ENCODE assay signal across 10 cellular contexts in the genomic region with DNA sequence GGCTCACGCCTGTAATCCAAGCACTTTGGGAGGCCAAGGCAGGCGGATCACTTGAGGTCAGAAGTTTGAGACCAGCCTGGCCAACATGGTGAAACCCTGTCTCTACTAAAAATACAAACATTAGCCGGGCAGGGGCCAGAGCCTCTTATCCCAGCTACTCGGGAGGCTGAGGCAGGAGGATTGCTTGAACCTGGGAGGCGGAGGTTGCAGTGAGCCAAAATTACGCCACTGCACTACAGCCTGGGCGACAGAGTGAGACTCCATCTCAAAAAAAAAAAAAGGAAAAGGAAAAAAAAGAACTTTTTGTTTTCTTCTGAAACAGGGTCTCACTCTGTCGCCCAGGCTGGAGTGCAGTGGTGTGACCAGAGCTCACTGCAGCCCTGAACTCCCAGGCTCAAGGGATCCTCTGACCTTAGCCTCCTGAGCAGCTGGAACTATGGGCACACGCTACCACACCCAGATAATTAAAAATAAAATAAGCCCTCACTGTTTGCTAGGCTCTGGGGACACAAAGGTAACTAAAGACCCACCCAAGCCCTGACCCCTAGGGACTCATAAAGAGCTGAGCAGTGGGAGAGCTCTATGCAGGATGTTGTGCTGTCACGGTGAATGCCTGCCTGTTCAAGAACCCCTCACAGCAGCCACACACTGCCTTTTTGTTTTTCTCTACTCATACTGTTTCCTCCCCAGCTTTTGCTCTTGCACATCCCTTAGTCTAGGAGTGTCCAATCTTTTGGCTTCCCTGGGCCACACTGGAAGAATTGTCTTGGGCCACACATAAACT. TPM values are rescaled to one million over a fixed set of nuclear protein-coding genes. Genes with fewer than 3 reads are reported as not detected.
DNase-seq lines count a peak whose midpoint lies in the region; ATAC-seq and TF ChIP-seq lines count a peak whose summit lies in the region.
"Not testable (repeated sequence)": the region's sequence is repeated elsewhere in the genome, so short reads cannot be mapped to it uniquely, and the experiment has no call there.
"Had no signal": no experiment of that assay in that cellular context is flagged by ENCODE, and none has a peak within 500 bp of the region (broad histone marks: within the 10 kb centered on the region; RNA-seq: fewer than 3 reads in every experiment).

No MANE protein-coding gene starts in this region.

- POLR2A ChIA-PET in CD4-positive, alpha-beta T cell (lab: Charles Lee): interaction anchor here (0.6 kb wide), 1 partner anchor 111 kb away, joined by 3 read pairs; no protein-coding TSS in a partner anchor
- POLR2A ChIA-PET in activated CD4-positive, alpha-beta T cell treated with anti-CD3 and anti-CD28 coated beads, Interleukin-2, amount 10 ng/mL, durations not matched to agents 7 days and 5 days (lab: Charles Lee): interaction anchor here (0.6 kb wide), 1 partner anchor 48 kb away, joined by 4 read pairs; no protein-coding TSS in a partner anchor
- POLR2A ChIA-PET in MCF 10A (lab: Yijun Ruan, JAX): interaction anchor here (0.6 to 2.9 kb wide), 4 partner anchors 11 to 210 kb away, joined by 3 to 24 read pairs (median 6); no protein-coding TSS in a partner anchor

- H3K4me2 ChIP-seq in hepatocyte: peak overlapping the region; percentile 93

- peaks cover 48% of the 10 kb centered on the region for H3K4me1 ChIP-seq in hepatocyte (ENCODE audit: insufficient read depth)
- H3K4me1 ChIP-seq in stomach: peaks cover 62 to 75% (median 67%) of the 10 kb centered on the region in 4 donors

- CTCF ChIA-PET in CD4-positive, alpha-beta T cell (lab: Charles Lee): interaction anchor here (0.6 to 1.0 kb wide), 2 partner anchors 12 to 250 kb away, joined by 3 read pairs; no protein-coding TSS in a partner anchor
- CTCF ChIA-PET in activated CD4-positive, alpha-beta T cell treated with anti-CD3 and anti-CD28 coated beads, Interleukin-2, amount 10 ng/mL, durations not matched to agents 7 days and 5 days (lab: Charles Lee): interaction anchor here (0.6 to 1.3 kb wide), 2 partner anchors 11 to 186 kb away, joined by 3 read pairs; no protein-coding TSS in a partner anchor
- CTCF ChIA-PET in MCF 10A (lab: Yijun Ruan, JAX): interaction anchor here (0.5 to 0.7 kb wide), 2 partner anchors 786 to 1093 kb away, joined by 3 to 4 read pairs; no protein-coding TSS in a partner anchor

- H3K4me1 Mint-ChIP-seq in CD4-positive, alpha-beta T cell (ENCODE audit: low read depth): peaks cover 61% of the 10 kb centered on the region
- peaks cover 48% of the 10 kb centered on the region for H3K4me1 Mint-ChIP-seq in activated CD4-positive, alpha-beta T cell treated with anti-CD3 and anti-CD28 coated beads, Interleukin-2, amount 10 ng/mL, durations not matched to agents 7 days and 5 days
- peaks cover 34% of the 10 kb centered on the region for H3K4me1 Mint-ChIP-seq in MCF 10A (ENCODE audit: insufficient read depth, unreplicated experiment)
- H3K4me1 Mint-ChIP-seq in natural killer cell treated with Interleukin-12 subunit alpha and Interleukin-12 subunit beta and Interleukin-15 and Interleukin-18, amount 100 ng/mL, for 72 hours (ENCODE audit: low read depth in 2 of 2): peaks cover 39 to 48% of the 10 kb centered on the region in 2 donors

- not testable (repeated sequence) for TF ChIP-seq CTCF in CD4-positive, alpha-beta T cell (IDR thresholded peaks at IDR 0.05); HL-60 (IDR thresholded peaks at IDR 0.05; ENCODE audit: insufficient read depth, low read length); MCF 10A (IDR thresholded peaks at IDR 0.05; ENCODE audit: unreplicated experiment); hepatocyte (IDR thresholded peaks at IDR 0.05; ENCODE audit: poor library complexity); stomach (IDR thresholded peaks at IDR 0.05)

- H2AFZ ChIP-seq in hepatocyte: not testable (repeated sequence)

- ATAC-seq in CD4-positive, alpha-beta T cell (ENCODE audit: poor library complexity); natural killer cell treated with Interleukin-12 subunit alpha and Interleukin-12 subunit beta and Interleukin-15 and Interleukin-18, amount 100 ng/mL, for 72 hours: not testable (repeated sequence)

- H3K27ac Mint-ChIP-seq in CD4-positive, alpha-beta T cell: peak overlapping the region; percentile 80
- H3K27ac Mint-ChIP-seq in activated CD4-positive, alpha-beta T cell treated with anti-CD3 and anti-CD28 coated beads, Interleukin-2, amount 10 ng/mL, durations not matched to agents 7 days and 5 days: peak overlapping the region; percentile 90
- not testable (repeated sequence) for H3K27ac Mint-ChIP-seq in MCF 10A (ENCODE audit: low read depth, unreplicated experiment)
- H3K27ac Mint-ChIP-seq in natural killer cell treated with Interleukin-12 subunit alpha and Interleukin-12 subunit beta and Interleukin-15 and Interleukin-18, amount 100 ng/mL, for 72 hours: peak overlapping the region in 1 of 2 donors; percentile 96

- H3K4me3 Mint-ChIP-seq in CD4-positive, alpha-beta T cell: peak overlapping the region; percentile 94
- peak overlapping the region; percentile 89 for H3K4me3 Mint-ChIP-seq in activated CD4-positive, alpha-beta T cell treated with anti-CD3 and anti-CD28 coated beads, Interleukin-2, amount 10 ng/mL, durations not matched to agents 7 days and 5 days
- peak overlapping the region; percentile 96 for H3K4me3 Mint-ChIP-seq in MCF 10A (ENCODE audit: unreplicated experiment)
- peak overlapping the region; percentile 97 for H3K4me3 Mint-ChIP-seq in natural killer cell treated with Interleukin-12 subunit alpha and Interleukin-12 subunit beta and Interleukin-15 and Interleukin-18, amount 100 ng/mL, for 72 hours

- H3K27ac ChIP-seq in CD4-positive, alpha-beta T cell (ENCODE audit: low read depth, low read length): not testable (repeated sequence)
- H3K27ac ChIP-seq in HL-60 (replicated peaks) (peak overlapping the region; percentile 98), hepatocyte (peak overlapping the region; percentile 94), stomach (peak overlapping the region; percentile 22 to 98 (median 97))

- H3K36me3 Mint-ChIP-seq in CD4-positive, alpha-beta T cell (ENCODE audit: low read depth): peaks cover 59% of the 10 kb centered on the region
- H3K36me3 Mint-ChIP-seq in activated CD4-positive, alpha-beta T cell treated with anti-CD3 and anti-CD28 coated beads, Interleukin-2, amount 10 ng/mL, durations not matched to agents 7 days and 5 days (ENCODE audit: low read depth): peaks cover 19% of the 10 kb centered on the region
- peaks cover 18% of the 10 kb centered on the region for H3K36me3 Mint-ChIP-seq in MCF 10A (ENCODE audit: insufficient read depth, unreplicated experiment)
- H3K36me3 Mint-ChIP-seq in natural killer cell treated with Interleukin-12 subunit alpha and Interleukin-12 subunit beta and Interleukin-15 and Interleukin-18, amount 100 ng/mL, for 72 hours: peaks cover 10% of the 10 kb centered on the region

- H3K27me3 ChIP-seq in CD4-positive, alpha-beta T cell (ENCODE audit: control insufficient read depth, insufficient read depth, low read length); HL-60 (ENCODE audit: insufficient read depth, poor library complexity, severe bottlenecking); hepatocyte; stomach: not testable (repeated sequence)

- H3K9me2 ChIP-seq in hepatocyte (replicated peaks; ENCODE audit: insufficient read depth): not testable (repeated sequence)

- TF ChIP-seq EP300 in stomach (IDR thresholded peaks at IDR 0.05): not testable (repeated sequence)

- BruUV-seq in MCF 10A (replicated peaks; lab: Mats Ljungman, UMichigan): not testable (repeated sequence)

- not testable (repeated sequence) for DNase-seq in CD4-positive, alpha-beta T cell; HL-60 (ENCODE audit: low read depth in 1 of 2, low spot score in 1 of 2); activated CD4-positive, alpha-beta T cell treated with anti-CD3 and anti-CD28 coated beads, Interleukin-2, amount 10 ng/mL, durations not matched to agents 7 days and 5 days; MCF 10A (ENCODE audit: unreplicated experiment); hepatocyte (ENCODE audit: low spot score); natural killer cell treated with Interleukin-12 subunit alpha and Interleukin-12 subunit beta and Interleukin-15 and Interleukin-18, amount 100 ng/mL, for 72 hours (ENCODE audit: low spot score); stomach
- DNase-seq in NCI-H69 (lab: John Stamatoyannopoulos, UW): peak; percentile 90

- 87% methylated on average over 10 of the region's 10 CpGs for whole genome bisulfite sequencing in hepatocyte (ENCODE audit: low lambda C conversion rate, missing lambda C conversion rate)
- WGBS in stomach, 5 donors: 66 to 75% (median 68%) methylated on average over 10 of the region's 10 CpGs

- not testable (repeated sequence) for H3K9me3 Mint-ChIP-seq in CD4-positive, alpha-beta T cell; activated CD4-positive, alpha-beta T cell treated with anti-CD3 and anti-CD28 coated beads, Interleukin-2, amount 10 ng/mL, durations not matched to agents 7 days and 5 days; MCF 10A (ENCODE audit: unreplicated experiment); natural killer cell treated with Interleukin-12 subunit alpha and Interleukin-12 subunit beta and Interleukin-15 and Interleukin-18, amount 100 ng/mL, for 72 hours

- not testable (repeated sequence) for H3K9me3 ChIP-seq in CD4-positive, alpha-beta T cell (ENCODE audit: control insufficient read depth, low read length); hepatocyte (ENCODE audit: low read depth); stomach

- not testable (repeated sequence) for H3K27me3 Mint-ChIP-seq in CD4-positive, alpha-beta T cell; activated CD4-positive, alpha-beta T cell treated with anti-CD3 and anti-CD28 coated beads, Interleukin-2, amount 10 ng/mL, durations not matched to agents 7 days and 5 days; MCF 10A (ENCODE audit: insufficient read depth, unreplicated experiment); natural killer cell treated with Interleukin-12 subunit alpha and Interleukin-12 subunit beta and Interleukin-15 and Interleukin-18, amount 100 ng/mL, for 72 hours

- H3K36me3 ChIP-seq in hepatocyte (replicated peaks; ENCODE audit: insufficient read depth, low read depth): not testable (repeated sequence)
- peaks cover 10 to 34% (median 28%) of the 10 kb centered on the region in 4 donors for H3K36me3 ChIP-seq in stomach

- intact Hi-C loops in CD4-positive, alpha-beta T cell (cut with DNase I, micrococcal nuclease): loop anchor here in 1 of 2 experiments (5.0 to 10.0 kb wide), 4 partner anchors 638 to 1880 kb away; partner anchors contain the start of genes RAB36 and RSPH14
- intact Hi-C loops in MCF 10A (cut with micrococcal nuclease); stomach (cut with DNase I; ENCODE audit: low total_unique reads): not testable (repeated sequence)

- peaks cover 78% of the 10 kb centered on the region for H3K79me2 ChIP-seq in hepatocyte

- TF ChIP-seq POLR2A in stomach (IDR thresholded peaks at IDR 0.05): not testable (repeated sequence)

- H4K20me1 ChIP-seq in hepatocyte (ENCODE audit: insufficient read depth, poor library complexity, severe bottlenecking): peaks cover 23% of the 10 kb centered on the region

- H3K4me3 ChIP-seq in HL-60 (replicated peaks; ENCODE audit: insufficient read depth, low read length); hepatocyte: not testable (repeated sequence)
- peak overlapping the region in 2 of 4 donors; percentile 87 to 95 for H3K4me3 ChIP-seq in stomach

RNA-seq across cellular contexts. Expression of gene GUCD1, which starts 2.2 kb away (rescaled TPM):
- total RNA-seq in CD4-positive, alpha-beta T cell: 10 to 100 TPM; 60.9 to 68.3 TPM
- total RNA-seq in activated CD4-positive, alpha-beta T cell treated with anti-CD3 and anti-CD28 coated beads, Interleukin-2, amount 10 ng/mL, durations not matched to agents 7 days and 5 days: 100 to 1,000 TPM; 123 to 137 TPM
- total RNA-seq in MCF 10A (2022) (47.0 and 48.4 TPM in 2 replicates), hepatocyte (143 and 149 TPM in 2 replicates), stomach (100 to 1,000 TPM; 120 to 196 (median 171) TPM)
- polyA plus RNA-seq in hepatocyte (84.9 and 102 TPM in 2 replicates), stomach (100 to 1,000 TPM in 2 of 3 donors, 10 to 100 TPM in 1; 87.4 to 165 (median 110) TPM)
- 100 to 1,000 TPM; 105 to 111 TPM for total RNA-seq in natural killer cell treated with Interleukin-12 subunit alpha and Interleukin-12 subunit beta and Interleukin-15 and Interleukin-18, amount 100 ng/mL, for 72 hours

RNA-seq across cellular contexts. Expression of gene SNRPD3, which starts 3.1 kb away (rescaled TPM):
- 10 to 100 TPM; 31.0 to 31.5 TPM for total RNA-seq in CD4-positive, alpha-beta T cell
- 100 to 1,000 TPM; 120 to 139 TPM for total RNA-seq in activated CD4-positive, alpha-beta T cell treated with anti-CD3 and anti-CD28 coated beads, Interleukin-2, amount 10 ng/mL, durations not matched to agents 7 days and 5 days
- total RNA-seq in MCF 10A (2022): 90.9 and 94.6 TPM in 2 replicates
- 145 and 185 TPM in 2 replicates for total RNA-seq in hepatocyte
- polyA plus RNA-seq in hepatocyte: 120 and 122 TPM in 2 replicates
- 100 to 1,000 TPM; 104 to 117 TPM for total RNA-seq in natural killer cell treated with Interleukin-12 subunit alpha and Interleukin-12 subunit beta and Interleukin-15 and Interleukin-18, amount 100 ng/mL, for 72 hours
- 100 to 1,000 TPM in 4 of 5 donors, 10 to 100 TPM in 1; 75.6 to 153 (median 121) TPM for total RNA-seq in stomach
- polyA plus RNA-seq in stomach: 100 to 1,000 TPM; 101 to 144 (median 109) TPM

RNA-seq across cellular contexts. Expression of gene LRRC75B, which starts 40.2 kb away (rescaled TPM):
- total RNA-seq in CD4-positive, alpha-beta T cell: not detected
- total RNA-seq in activated CD4-positive, alpha-beta T cell treated with anti-CD3 and anti-CD28 coated beads, Interleukin-2, amount 10 ng/mL, durations not matched to agents 7 days and 5 days: 1 to 10 TPM in 1 of 2 experiments, under 1 TPM in 1; 0.64 to 1.0 TPM
- total RNA-seq in MCF 10A (2022) (2.6 and 3.2 TPM in 2 replicates), hepatocyte (16.7 and 19.5 TPM in 2 replicates), stomach (10 to 100 TPM in 4 of 5 donors, 1 to 10 TPM in 1; 7.2 to 31.7 (median 24.8) TPM)
- polyA plus RNA-seq in hepatocyte (34.5 and 38.2 TPM in 2 replicates), stomach (10 to 100 TPM in 2 of 3 donors, 1 to 10 TPM in 1; 8.6 to 28.5 (median 26.1) TPM)
- 1 to 10 TPM; 1.8 to 2.3 TPM for total RNA-seq in natural killer cell treated with Interleukin-12 subunit alpha and Interleukin-12 subunit beta and Interleukin-15 and Interleukin-18, amount 100 ng/mL, for 72 hours

RNA-seq across cellular contexts. Expression of gene GGT1, which starts 50.3 kb away (rescaled TPM):
- 10 to 100 TPM; 19.7 to 20.1 TPM for total RNA-seq in CD4-positive, alpha-beta T cell
- 10 to 100 TPM; 44.6 to 48.1 TPM for total RNA-seq in activated CD4-positive, alpha-beta T cell treated with anti-CD3 and anti-CD28 coated beads, Interleukin-2, amount 10 ng/mL, durations not matched to agents 7 days and 5 days
- total RNA-seq in MCF 10A (2022) (0.63 and 0.76 TPM in 2 replicates), hepatocyte (59.4 and 80.7 TPM in 2 replicates), stomach (10 to 100 TPM in 3 of 5 donors, 1 to 10 TPM in 2; 5.3 to 24.3 (median 17.4) TPM)
- polyA plus RNA-seq in hepatocyte (81.0 and 104 TPM in 2 replicates), stomach (10 to 100 TPM; 21.5 to 87.1 (median 26.6) TPM)
- 10 to 100 TPM; 13.7 to 59.5 TPM for total RNA-seq in natural killer cell treated with Interleukin-12 subunit alpha and Interleukin-12 subunit beta and Interleukin-15 and Interleukin-18, amount 100 ng/mL, for 72 hours

RNA-seq across cellular contexts. Expression of gene UPB1, which starts 57.6 kb away (rescaled TPM):
- 1 to 10 TPM; 2.7 to 3.7 TPM for total RNA-seq in CD4-positive, alpha-beta T cell
- total RNA-seq in activated CD4-positive, alpha-beta T cell treated with anti-CD3 and anti-CD28 coated beads, Interleukin-2, amount 10 ng/mL, durations not matched to agents 7 days and 5 days: under 1 TPM; 0.40 to 0.67 TPM
- total RNA-seq in MCF 10A (2022) (not detected in 2 replicates), hepatocyte (1.2 and 1.6 TPM in 2 replicates), stomach (under 1 TPM in 1 of 5 donors, not detected in 4; 0.73 TPM)
- polyA plus RNA-seq in hepatocyte (0.39 and 1.0 TPM in 2 replicates), stomach (under 1 TPM in 1 of 3 donors, not detected in 2; 0.35 TPM)
- total RNA-seq in natural killer cell treated with Interleukin-12 subunit alpha and Interleukin-12 subunit beta and Interleukin-15 and Interleukin-18, amount 100 ng/mL, for 72 hours: 1 to 10 TPM in 1 of 2 donors, under 1 TPM in 1; 0.84 to 1.9 TPM
- total RNA-seq: kidney epithelial cell, occipital lobe had no signal
